ENCODE assay signal across 23 cellular contexts in genomic region chr16:88994704-88995103, GRCh38. TPM values are rescaled to one million over a fixed set of nuclear protein-coding genes. Genes with fewer than 3 reads are reported as not detected.
"Had no signal": no experiment of that assay in that cellular context is flagged by ENCODE, and none has a peak within 500 bp of the region (broad histone marks: within the 10 kb centered on the region; RNA-seq: fewer than 3 reads in every experiment).

No MANE protein-coding gene starts in this region.

- H3K27me3 ChIP-seq: hepatocyte, ovary, uterus had no signal

- H3K4me3 ChIP-seq: coronary artery, hepatocyte, lung, ovary, smooth muscle cell, suprapubic skin, tibial artery, upper lobe of left lung, uterus had no signal

- H3K4me1 ChIP-seq: suprapubic skin, tibial artery, uterus had no signal

- H3K27ac ChIP-seq: coronary artery, hepatocyte, ovary, suprapubic skin, tibial artery, upper lobe of left lung, uterus had no signal

- H3K36me3 ChIP-seq: ovary, suprapubic skin, tibial artery, upper lobe of left lung, uterus had no signal

- H3K4me2 ChIP-seq: hepatocyte, smooth muscle cell had no signal

- H3K27ac Mint-ChIP-seq: endodermal cell, nephron progenitor cell had no signal

- H2AFZ ChIP-seq: hepatocyte had no signal

- H3K9me3 ChIP-seq: suprapubic skin had no signal

- H3K79me2 ChIP-seq: hepatocyte had no signal

- H3K4me1 Mint-ChIP-seq: endodermal cell had no signal

- DNase-seq: effector CD4-positive, alpha-beta T cell; endodermal cell; foreskin melanocyte; head of caudate nucleus; left colon; left ventricle myocardium superior; mesenchymal stem cell; midbrain; nephron progenitor cell; nucleus accumbens; ovary; stimulated activated CD4-positive, alpha-beta T cell treated with anti-CD3 and anti-CD28 coated beads, Interleukin-2, amount 100 ng/mL, for 48 hours; stimulated activated naive CD8-positive, alpha-beta T cell treated with anti-CD3 and anti-CD28 coated beads, Interleukin-15, Interleukin-2, amounts not matched to agents 100 U/mL and 50 U/mL, for 24 hours; tibial artery; uterus had no signal

- H3K4me3 Mint-ChIP-seq: endodermal cell, nephron progenitor cell had no signal

- ATAC-seq: left colon; left ventricle myocardium superior; stimulated activated naive CD8-positive, alpha-beta T cell treated with anti-CD3 and anti-CD28 coated beads, Interleukin-15, Interleukin-2, amounts not matched to agents 100 U/mL and 50 U/mL, for 24 hours had no signal

RNA-seq across cellular contexts. Expression of gene CBFA2T3, which starts 17.7 kb away (rescaled TPM):
- total RNA-seq: dermis microvascular lymphatic vessel endothelial cell, endothelial cell of umbilical vein, smooth muscle cell had no signal
- polyA plus RNA-seq: endothelial cell of umbilical vein had no signal
